Comparison of ENCODE assay signal across 18 cellular contexts in the genomic region with DNA sequence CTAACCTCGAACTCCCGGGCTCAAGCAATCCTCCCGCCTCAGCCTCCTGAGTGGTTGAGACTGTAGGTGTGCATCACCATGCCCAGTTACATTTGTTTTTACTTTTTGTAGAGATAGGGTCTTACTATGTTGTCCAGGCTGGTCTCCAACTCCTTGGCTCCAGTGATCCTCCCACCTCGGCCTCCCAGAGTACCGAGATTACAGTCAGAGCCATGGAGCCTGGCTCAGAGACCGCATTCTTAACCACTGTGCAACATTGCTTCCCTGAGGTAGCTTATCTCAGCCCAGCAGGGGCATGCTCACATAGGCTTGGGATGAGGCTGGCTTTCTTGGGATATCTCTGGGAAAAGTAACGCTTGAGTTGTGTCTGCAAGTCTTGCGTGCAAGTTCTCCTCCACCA.
DNase-seq lines count a peak whose midpoint lies in the region; ATAC-seq, FAIRE-seq and TF ChIP-seq lines count a peak whose summit lies in the region.
"Had no signal": no experiment of that assay in that cellular context is flagged by ENCODE, and none has a peak within 500 bp of the region (broad histone marks: within the 10 kb centered on the region; RNA-seq: fewer than 3 reads in every experiment).

No MANE protein-coding gene starts in this region.

- H3K36me3 Mint-ChIP-seq in GM23338 (ENCODE audit: low read depth) (peaks cover 10% of the 10 kb centered on the region; the same call in 2 of the 3 replicates), neural progenitor cell (peaks cover 2% of the 10 kb centered on the region), CD14-positive monocyte (no peaks in the 10 kb centered on the region)
- H3K36me3 Mint-ChIP-seq: CD8-positive, alpha-beta T cell had no signal

- no peak overlapping the region for H3K4me3 ChIP-seq in GM23338
- no peak overlapping the region for H3K4me3 ChIP-seq in H1 (ENCODE audit: extremely low read depth in 1 of 4, insufficient read depth in 2 of 4, low read depth in 3 of 4, low read length in 4 of 4)
- H3K4me3 ChIP-seq in neural progenitor cell = no peak overlapping the region
- H3K4me3 ChIP-seq: A549, GM12878, HAP-1 had no signal

- peak overlapping the region; percentile 94; the same call in 1 of the 2 replicates for H2AFZ ChIP-seq in GM23338
- no peak overlapping the region for H2AFZ ChIP-seq in H1 (ENCODE audit: low read length)
- peak overlapping the region; percentile 73 for H2AFZ ChIP-seq in neural progenitor cell (replicated peaks)

- H3K9ac ChIP-seq in H1 (replicated peaks in 1 of 4; ENCODE audit: extremely low read depth in 1 of 4, low read depth in 3 of 4, low read length in 3 of 4) = no peak overlapping the region
- no peak overlapping the region for H3K9ac ChIP-seq in neural progenitor cell
- H3K9ac ChIP-seq: KMS-11 had no signal

- H3K4me1 Mint-ChIP-seq in GM23338 = peaks cover 34% of the 10 kb centered on the region
- H3K4me1 Mint-ChIP-seq in neural progenitor cell = peaks cover 36% of the 10 kb centered on the region
- H3K4me1 Mint-ChIP-seq in CD14-positive monocyte = peaks cover 37% of the 10 kb centered on the region

- H3K4me1 ChIP-seq in GM23338 (ENCODE audit: insufficient read depth) = peaks cover 21% of the 10 kb centered on the region
- H3K4me1 ChIP-seq in H1 (replicated peaks in 1 of 4; ENCODE audit: control insufficient read depth in 3 of 4, insufficient read depth in 4 of 4, low read length in 3 of 4) = peaks cover 8 to 17% (median 14%) of the 10 kb centered on the region in 4 experiments
- H3K4me1 ChIP-seq in neural progenitor cell = peaks cover 11% of the 10 kb centered on the region

- no peak for TF ChIP-seq EP300 in H1 (IDR thresholded peaks at IDR 0.05; ENCODE audit: borderline replicate concordance in 1 of 2, low read depth in 2 of 2, low read length in 2 of 2)

- H3K9me3 ChIP-seq in H1 (ENCODE audit: insufficient read depth in 2 of 2, low read depth in 1 of 2, low read length in 1 of 2) = no peaks in the 10 kb centered on the region; a peak in 1 of 4 replicates
- H3K9me3 ChIP-seq in neural progenitor cell (ENCODE audit: low read depth) = no peaks in the 10 kb centered on the region
- H3K9me3 ChIP-seq: A549, HAP-1 had no signal

- H3K27ac Mint-ChIP-seq in GM23338 (no peak overlapping the region), neural progenitor cell (no peak overlapping the region), CD14-positive monocyte (peak overlapping the region in 1 of 7 donors; percentile 40)
- H3K27ac Mint-ChIP-seq: CD8-positive, alpha-beta T cell had no signal

- DNase-seq in GM23338 (ENCODE audit: low spot score) = no peak
- no peak for DNase-seq in H1 (ENCODE audit: low read depth in 1 of 2, low spot score in 2 of 2)
- DNase-seq in neural progenitor cell (ENCODE audit: low spot score) = no peak
- no peak for DNase-seq in NCI-H1417 treated with DMSO at 0.1 percent for 48 hours (lab: John Stamatoyannopoulos, UW)
- no peak for DNase-seq in CD14-positive monocyte (ENCODE audit: low spot score)
- DNase-seq: AML-193; Calu3; CD8-positive, alpha-beta T cell; DMS 273 treated with DMSO at 0.1 percent for 48 hours; DMS53; DND-41; EL had no signal

- H3K27ac ChIP-seq in 22Rv1 (peak overlapping the region; percentile 97; the same call in 1 of the 2 replicates), GM23338 (ENCODE audit: low read depth) (no peak overlapping the region), H1 (ENCODE audit: low read depth, low read length) (no peak overlapping the region), neural progenitor cell (no peak overlapping the region)
- H3K27ac ChIP-seq: A549, KMS-11 had no signal

- H3K36me3 ChIP-seq in GM23338 (ENCODE audit: insufficient read depth) (no peaks in the 10 kb centered on the region; the same call in 1 of the 2 replicates), H1 (ENCODE audit: control insufficient read depth in 2 of 4, insufficient read depth in 4 of 4, low read length in 3 of 4) (no peaks in the 10 kb centered on the region), neural progenitor cell (no peaks in the 10 kb centered on the region)
- H3K36me3 ChIP-seq: HAP-1 had no signal

- H3K9me2 ChIP-seq in GM23338 (ENCODE audit: insufficient read depth) = no peaks in the 10 kb centered on the region

- no peak overlapping the region for H4K5ac ChIP-seq in H1 (ENCODE audit: insufficient read length, low read depth, low read length)

- H2BK20ac ChIP-seq in H1 (ENCODE audit: low read length) = 0 out of 2 replicates have a peak overlapping the region, but pooled peaks have one; percentile 53

- no peak overlapping the region for H2AK5ac ChIP-seq in H1 (ENCODE audit: low read depth, low read length)

- H3K79me2 ChIP-seq in GM23338 (replicated peaks; ENCODE audit: insufficient read depth) (no peaks in the 10 kb centered on the region), H1 (ENCODE audit: control insufficient read depth in 1 of 2, insufficient read depth in 2 of 2, low read length in 2 of 2) (no peaks in the 10 kb centered on the region), neural progenitor cell (ENCODE audit: low read depth) (no peaks in the 10 kb centered on the region)

- intact Hi-C loops in CD14-positive monocyte (cut with micrococcal nuclease) = loop anchor here in 1 of 2 donors (10.0 kb wide), 2 partner anchors 130 to 210 kb away; a partner anchor contains a TSS

- H3K56ac ChIP-seq in H1 (replicated peaks; ENCODE audit: insufficient read length, low read depth, low read length) = no peak overlapping the region

- H3K27me3 ChIP-seq in GM23338 (ENCODE audit: insufficient read depth) (no peaks in the 10 kb centered on the region), H1 (replicated peaks in 1 of 4; ENCODE audit: control insufficient read depth in 3 of 4, extremely low read depth in 1 of 4, insufficient read depth in 3 of 4, low read length in 3 of 4) (no peaks in the 10 kb centered on the region), neural progenitor cell (no peaks in the 10 kb centered on the region)

- ATAC-seq in GM23338 (no peak), GM19324 (IDR thresholded peaks at IDR 0.05; ENCODE audit: low FRiP score, unreplicated experiment) (no peak)
- ATAC-seq: A549; CD8-positive, alpha-beta T cell; GM12878 had no signal

- TF ChIP-seq CTCF in 22Rv1 (IDR thresholded peaks at IDR 0.05) (no peak), GM23338 (conservative IDR thresholded peaks at IDR 0.05; ENCODE audit: low read depth in 2 of 2) (no peak), H1 (IDR thresholded peaks at IDR 0.05; ENCODE audit: control extremely low read depth in 1 of 3, insufficient read depth in 1 of 3, low read depth in 1 of 3, low read length in 3 of 3) (no peak), neural progenitor cell (IDR thresholded peaks at IDR 0.05) (no peak), CD14-positive monocyte (IDR thresholded peaks at IDR 0.05) (no peak)

- no peak overlapping the region for H2BK5ac ChIP-seq in H1 (ENCODE audit: low read depth, low read length)

- no peak overlapping the region for H3K14ac ChIP-seq in H1 (ENCODE audit: insufficient read length)

- peaks cover 10% of the 10 kb centered on the region; the same call in 2 of the 3 replicates for H3K9me3 Mint-ChIP-seq in GM23338
- peaks cover 15% of the 10 kb centered on the region for H3K9me3 Mint-ChIP-seq in neural progenitor cell
- H3K9me3 Mint-ChIP-seq in CD14-positive monocyte = peaks cover 0 to 5% (median 0%) of the 10 kb centered on the region in 7 donors
- H3K9me3 Mint-ChIP-seq: CD8-positive, alpha-beta T cell had no signal

- no peak overlapping the region; the same call in 1 of the 2 replicates for H4K8ac ChIP-seq in H1 (ENCODE audit: extremely low read depth, insufficient read depth, low read length)

- peak overlapping the region; percentile 77; the same call in 1 of the 2 replicates for H2BK15ac ChIP-seq in H1 (ENCODE audit: low read length)

- no peaks in the 10 kb centered on the region for H4K20me1 ChIP-seq in GM23338 (replicated peaks; ENCODE audit: insufficient read depth)
- H4K20me1 ChIP-seq in H1 (replicated peaks in 1 of 2; ENCODE audit: control insufficient read depth in 1 of 2, insufficient read depth in 2 of 2, low read length in 2 of 2) = no peaks in the 10 kb centered on the region
- H4K20me1 ChIP-seq in neural progenitor cell (ENCODE audit: low read depth) = no peaks in the 10 kb centered on the region

- no peaks in the 10 kb centered on the region for H3K23me2 ChIP-seq in H1 (ENCODE audit: low read depth, low read length)

- CTCF ChIA-PET in H1 (lab: Charles Lee; ENCODE audit: partially characterized antibody) = interaction anchor here (0.6 to 1.6 kb wide), 4 partner anchors 10 to 80 kb away, joined by 3 to 4 read pairs (median 3); no protein-coding TSS in a partner anchor

- H3K27me3 Mint-ChIP-seq in GM23338 (ENCODE audit: insufficient read depth, low read depth, poor library complexity) (peaks cover 11% of the 10 kb centered on the region), neural progenitor cell (ENCODE audit: insufficient read depth, low read depth) (peaks cover 2% of the 10 kb centered on the region), CD14-positive monocyte (ENCODE audit: low read depth in 3 of 3) (peaks cover 19 to 25% (median 24%) of the 10 kb centered on the region in 3 donors)

- H3K23ac ChIP-seq in H1 (ENCODE audit: insufficient read length) = no peak overlapping the region

- no peak for FAIRE-seq in H1 (lab: Jason Lieb, UNC)
- FAIRE-seq: A549, GM12878 had no signal

- H3K4ac ChIP-seq in H1 (replicated peaks; ENCODE audit: insufficient read length, low read depth, low read length) = no peak overlapping the region

- H3K4me3 Mint-ChIP-seq in GM23338 (no peak overlapping the region), neural progenitor cell (no peak overlapping the region), CD14-positive monocyte (no peak overlapping the region)
- H3K4me3 Mint-ChIP-seq: CD8-positive, alpha-beta T cell had no signal

- no peak overlapping the region for H2BK120ac ChIP-seq in H1 (replicated peaks; ENCODE audit: low read depth, low read length)

- H3F3A ChIP-seq in GM23338 (replicated peaks; ENCODE audit: low read depth) (0 out of 2 replicates have a peak, but pooled peaks cover 13% of the 10 kb centered on the region), neural progenitor cell (ENCODE audit: low read depth) (peaks cover 8% of the 10 kb centered on the region)

- TF ChIP-seq POLR2A in H1 (IDR thresholded peaks at IDR 0.05; ENCODE audit: control extremely low read depth in 1 of 2, low read depth in 2 of 2, low read length in 2 of 2) = no peak

- H3K79me1 ChIP-seq in H1 (ENCODE audit: low read depth, low read length) = no peaks in the 10 kb centered on the region

- H3K4me2 ChIP-seq in GM23338 = no peak overlapping the region
- H3K4me2 ChIP-seq in H1 (ENCODE audit: insufficient read depth in 1 of 2, low read depth in 2 of 2, low read length in 2 of 2) = no peak overlapping the region
- no peak overlapping the region for H3K4me2 ChIP-seq in neural progenitor cell
- H3K4me2 ChIP-seq: A549, KMS-11 had no signal

- no peak for TF ChIP-seq RAD21 in H1 (IDR thresholded peaks at IDR 0.05 in 1 of 2, conservative IDR thresholded peaks at IDR 0.05 in 1 of 2; ENCODE audit: low read depth in 2 of 2, low read length in 2 of 2)

- POLR2A ChIA-PET in H1 (lab: Charles Lee; ENCODE audit: partially characterized antibody) = interaction anchor here (0.8 to 1.4 kb wide), 2 partner anchors 9 to 14 kb away, joined by 4 to 8 read pairs; no protein-coding TSS in a partner anchor

- H2BK12ac ChIP-seq in H1 (ENCODE audit: low read depth, low read length) = peak overlapping the region; percentile 10; the same call in 1 of the 2 replicates

- H4K91ac ChIP-seq in H1 (replicated peaks; ENCODE audit: insufficient read length, low read length) = peak overlapping the region; percentile 56

- 100% methylated on average over 8 of the region's 8 CpGs; no CpG with 5 or more reads in 1 of the 2 experiments for WGBS in H1 (ENCODE audit: extremely low coverage in 1 of 2, insufficient coverage in 1 of 2, insufficient read length in 1 of 2, insufficient replicate concordance in 2 of 2, low coverage in 1 of 2, low lambda C conversion rate in 2 of 2, missing lambda C conversion rate in 1 of 2), 2 experiments

- no peak overlapping the region for H3K18ac ChIP-seq in H1 (ENCODE audit: extremely low read depth, low read length)
